In the genomic region with DNA sequence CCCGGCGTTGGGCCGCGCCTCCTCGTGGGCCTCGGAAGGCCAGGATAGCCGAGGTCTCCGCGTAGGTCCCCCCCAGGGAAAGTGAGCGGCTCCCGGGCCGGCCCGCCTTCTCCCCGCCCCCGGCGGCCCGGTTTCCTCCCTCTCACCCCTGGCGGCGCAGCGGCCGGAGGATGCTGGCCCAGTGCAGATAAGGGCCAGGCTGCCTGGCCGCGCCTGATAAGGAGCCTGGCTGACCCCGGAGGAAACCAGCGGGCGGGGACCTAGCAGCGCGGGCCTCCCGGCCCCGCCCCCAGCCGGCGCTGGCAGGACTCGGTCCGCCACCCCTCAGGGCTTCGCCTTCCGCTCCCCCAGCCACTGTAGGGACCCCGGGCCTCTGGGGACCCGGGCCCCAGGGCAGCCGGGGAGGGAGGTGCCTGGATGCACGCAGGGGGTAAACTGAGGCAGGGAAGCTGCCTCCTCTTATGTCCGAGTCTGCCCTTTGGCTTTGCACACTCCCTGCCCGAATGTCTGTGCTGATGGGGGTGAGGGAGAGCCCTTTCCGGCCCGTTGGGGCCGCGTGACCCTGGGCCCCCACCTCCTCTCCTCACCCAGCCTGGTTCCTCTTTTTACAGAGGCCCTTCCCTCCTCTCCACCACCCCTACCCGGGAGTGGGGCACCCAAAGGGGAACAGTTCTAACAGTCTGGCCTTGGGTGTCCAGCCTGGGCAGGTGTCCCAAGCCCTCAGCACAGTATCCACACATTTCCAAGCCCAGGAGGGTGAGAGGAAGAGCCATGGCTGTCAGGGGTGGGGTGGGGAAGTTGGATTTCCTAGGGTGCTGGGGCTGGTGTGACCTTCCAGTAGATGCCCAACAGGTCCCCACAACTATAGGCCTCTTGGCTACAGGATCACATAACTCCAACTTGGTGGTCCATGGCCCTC, we compare ENCODE assay signal across 8 cellular contexts.
DNase-seq lines count a peak whose midpoint lies in the region; ATAC-seq lines count a peak whose summit lies in the region.

A gene (minus strand): TSS at position 193 of the 919 bp plus-strand sequence. CDS start 1,687 bp downstream, outside the sequence.

- no peaks in the 10 kb centered on the region for H3K9me3 ChIP-seq in muscle layer of colon (ENCODE audit: low read length)

- peak within 1 kb of the TSS; percentile 54 for H3K27ac ChIP-seq in muscle layer of colon (ENCODE audit: low read depth, low read length)

- H3K36me3 Mint-ChIP-seq in T-helper 1 cell treated with Interleukin-12 subunit alpha and Interleukin-12 subunit beta and Interleukin-4 antibody, amounts not matched to agents 30 μg/mL and 1 μg/mL, for 36 hours (ENCODE audit: low read depth) = peaks cover 11% of the 10 kb centered on the region

- ATAC-seq in HG02943 (IDR thresholded peaks at IDR 0.05; ENCODE audit: low read depth, unreplicated experiment) (peak; percentile 50), GM18873 (IDR thresholded peaks at IDR 0.05; ENCODE audit: low FRiP score, unreplicated experiment) (no peak)

- peaks cover 29% of the 10 kb centered on the region for H3K4me1 ChIP-seq in muscle layer of colon (ENCODE audit: insufficient read depth, low read length)

- peak within 1 kb of the TSS; percentile 37 to 67 for H3K4me3 ChIP-seq in muscle layer of colon (ENCODE audit: low read depth in 1 of 2, low read length in 2 of 2)

- peak within 1 kb of the TSS; percentile 39 for H3K27ac Mint-ChIP-seq in T-helper 1 cell treated with Interleukin-12 subunit alpha and Interleukin-12 subunit beta and Interleukin-4 antibody, amounts not matched to agents 30 μg/mL and 1 μg/mL, for 36 hours

- H3K9ac ChIP-seq in muscle layer of colon (ENCODE audit: low read length) = peak within 1 kb of the TSS; percentile 45

- peaks cover 5% of the 10 kb centered on the region for H3K9me3 Mint-ChIP-seq in T-helper 1 cell treated with Interleukin-12 subunit alpha and Interleukin-12 subunit beta and Interleukin-4 antibody, amounts not matched to agents 30 μg/mL and 1 μg/mL, for 36 hours

- DNase-seq in NCI-H2227 (lab: John Stamatoyannopoulos, UW; ENCODE audit: unreplicated experiment) = peak; percentile 39
- no peak for DNase-seq in NCI-H2227 treated with DMSO at 0.1 percent for 48 hours (lab: John Stamatoyannopoulos, UW)
- peak; percentile 76 for DNase-seq in epidermal melanocyte (ENCODE audit: insufficient read length, low spot score)
- no peak for DNase-seq in NCI-H1092 treated with DMSO at 0.1 percent for 48 hours (lab: John Stamatoyannopoulos, UW)

- peak within 1 kb of the TSS; percentile 53 for H3K4me3 Mint-ChIP-seq in T-helper 1 cell treated with Interleukin-12 subunit alpha and Interleukin-12 subunit beta and Interleukin-4 antibody, amounts not matched to agents 30 μg/mL and 1 μg/mL, for 36 hours

- H3K27me3 ChIP-seq in muscle layer of colon (ENCODE audit: control insufficient read depth in 1 of 2, insufficient read depth in 2 of 2, low read length in 2 of 2) = no peaks in the 10 kb centered on the region

- H3K4me1 Mint-ChIP-seq in T-helper 1 cell treated with Interleukin-12 subunit alpha and Interleukin-12 subunit beta and Interleukin-4 antibody, amounts not matched to agents 30 μg/mL and 1 μg/mL, for 36 hours (ENCODE audit: low read depth) = peaks cover 28% of the 10 kb centered on the region

- peaks cover 5% of the 10 kb centered on the region for H3K36me3 ChIP-seq in muscle layer of colon (ENCODE audit: insufficient read depth, low read length)

- H3K27me3 Mint-ChIP-seq in T-helper 1 cell treated with Interleukin-12 subunit alpha and Interleukin-12 subunit beta and Interleukin-4 antibody, amounts not matched to agents 30 μg/mL and 1 μg/mL, for 36 hours (ENCODE audit: low read depth) = peaks cover 11% of the 10 kb centered on the region

Comparison
In these comparisons a context has a peak if more than half of its experiments do, and no peak if none do; other contexts are left out.
1. DNase-seq: peak in NCI-H2227 (single experiment) and epidermal melanocyte (single experiment); none in NCI-H2227 treated with DMSO at 0.1 percent for 48 hours (single experiment) and NCI-H1092 treated with DMSO at 0.1 percent for 48 hours (single experiment).